In genomic region chr1:209850342-209850979, GRCh38 we compare ENCODE assay signal across 9 cellular contexts. TPM values are rescaled to one million over a fixed set of nuclear protein-coding genes. Genes with fewer than 3 reads are reported as not detected.
DNase-seq lines count a peak whose midpoint lies in the region; ATAC-seq, FAIRE-seq and TF ChIP-seq lines count a peak whose summit lies in the region.
"Had no signal": no experiment of that assay in that cellular context is flagged by ENCODE, and none has a peak within 500 bp of the region (broad histone marks: within the 10 kb centered on the region; RNA-seq: fewer than 3 reads in every experiment).

No MANE protein-coding gene starts in this region.

- H3K79me2 ChIP-seq in Karpas-422 (ENCODE audit: low read length), result peaks cover 27% of the 10 kb centered on the region

- peak in 1 of 10 experiments; percentile 17 for DNase-seq in CD4-positive, alpha-beta T cell
- DNase-seq in Karpas-422 (peak; percentile 75), SJSA1 (ENCODE audit: low read depth in 1 of 2, low spot score in 2 of 2) (peak; percentile 41 to 76), caudate nucleus (lab: John Stamatoyannopoulos, UW) (peak in 48 of 61 donors; percentile 11 to 79 (median 49)), mesothelial cell of epicardium (ENCODE audit: low spot score in 2 of 2, unreplicated experiment in 2 of 2) (peak in 1 of 2 experiments; percentile 49), RCC 7860 (ENCODE audit: low spot score) (no peak)

- H3K27me3 ChIP-seq in CD4-positive, alpha-beta T cell (ENCODE audit: control insufficient read depth, insufficient read depth, low read length), result no peaks in the 10 kb centered on the region
- H3K27me3 ChIP-seq in Karpas-422 (ENCODE audit: low read length) (no peaks in the 10 kb centered on the region), SJSA1 (replicated peaks) (no peaks in the 10 kb centered on the region)

- no peak overlapping the region for H3K4me2 ChIP-seq in Karpas-422 (ENCODE audit: low read depth, low read length, poor library complexity, severe bottlenecking)

- no peak overlapping the region for H3K4me3 ChIP-seq in Karpas-422 (ENCODE audit: low read length)
- H3K4me3 ChIP-seq in SJSA1, result no peak overlapping the region
- H3K4me3 ChIP-seq: skin epidermis had no signal

- H2AFZ ChIP-seq in Karpas-422 (ENCODE audit: low read length), result no peak overlapping the region

- no peaks in the 10 kb centered on the region for H3K9me3 ChIP-seq in CD4-positive, alpha-beta T cell (ENCODE audit: control insufficient read depth, low read length)
- no peaks in the 10 kb centered on the region for H3K9me3 ChIP-seq in Karpas-422 (ENCODE audit: low read length)
- no peaks in the 10 kb centered on the region for H3K9me3 ChIP-seq in SJSA1 (replicated peaks)

- H3K27me3 Mint-ChIP-seq in CD4-positive, alpha-beta T cell, result no peaks in the 10 kb centered on the region
- H3K27me3 Mint-ChIP-seq in mesothelial cell of epicardium (ENCODE audit: low read depth), result no peaks in the 10 kb centered on the region

- CTCF ChIA-PET in CD4-positive, alpha-beta T cell (lab: Charles Lee), result interaction anchor here (1.3 to 1.6 kb wide), 2 partner anchors 10 to 23 kb away, joined by 4 read pairs; partner anchors contain the start of gene UTP25

- peaks cover 56% of the 10 kb centered on the region; the same call in 1 of the 2 replicates for H3K36me3 ChIP-seq in Karpas-422 (ENCODE audit: insufficient read depth, low read length)
- H3K36me3 ChIP-seq in SJSA1, result peaks cover 64% of the 10 kb centered on the region

- peaks cover 26% of the 10 kb centered on the region for H3K4me1 Mint-ChIP-seq in CD4-positive, alpha-beta T cell (ENCODE audit: low read depth)
- H3K4me1 Mint-ChIP-seq in mesothelial cell of epicardium, result no peaks in the 10 kb centered on the region

- ATAC-seq in CD4-positive, alpha-beta T cell (ENCODE audit: poor library complexity), result no peak
- ATAC-seq in GM19395 (IDR thresholded peaks at IDR 0.05; ENCODE audit: unreplicated experiment), result peak; percentile 68
- no peak for ATAC-seq in HG02970 (IDR thresholded peaks at IDR 0.05; ENCODE audit: low FRiP score, unreplicated experiment)

- FAIRE-seq in RCC 7860 (lab: Jason Lieb, UNC), result no peak

- H3K9ac ChIP-seq in Karpas-422 (ENCODE audit: low read length), result no peak overlapping the region

- peak overlapping the region; percentile 4 for H3K27ac Mint-ChIP-seq in CD4-positive, alpha-beta T cell
- H3K27ac Mint-ChIP-seq in mesothelial cell of epicardium, result no peak overlapping the region

- TF ChIP-seq CTCF in CD4-positive, alpha-beta T cell (IDR thresholded peaks at IDR 0.05), result no peak
- peak; percentile 42 for TF ChIP-seq CTCF in mesothelial cell of epicardium (IDR thresholded peaks at IDR 0.05; ENCODE audit: unreplicated experiment)

- POLR2A ChIA-PET in CD4-positive, alpha-beta T cell (lab: Charles Lee), result no interaction called here

- H3K36me3 Mint-ChIP-seq in CD4-positive, alpha-beta T cell (ENCODE audit: low read depth), result peaks cover 95% of the 10 kb centered on the region
- peaks cover 19% of the 10 kb centered on the region for H3K36me3 Mint-ChIP-seq in mesothelial cell of epicardium

- H4K20me1 ChIP-seq in Karpas-422 (ENCODE audit: insufficient read depth, low read depth, low read length), result no peaks in the 10 kb centered on the region

- peaks cover 4% of the 10 kb centered on the region for H3K4me1 ChIP-seq in Karpas-422 (ENCODE audit: low read length)
- H3K4me1 ChIP-seq in SJSA1 (replicated peaks), result peaks cover 12% of the 10 kb centered on the region

- no peaks in the 10 kb centered on the region for H3K9me2 ChIP-seq in Karpas-422 (replicated peaks; ENCODE audit: insufficient read depth, low read length)

- H3K4me3 Mint-ChIP-seq in CD4-positive, alpha-beta T cell, result no peak overlapping the region
- no peak overlapping the region for H3K4me3 Mint-ChIP-seq in mesothelial cell of epicardium

- H3K27ac ChIP-seq in CD4-positive, alpha-beta T cell (ENCODE audit: low read depth, low read length), result no peak overlapping the region
- H3K27ac ChIP-seq in Karpas-422 (ENCODE audit: low read length), result no peak overlapping the region
- H3K27ac ChIP-seq in SJSA1, result peak overlapping the region; percentile 59
- no peak overlapping the region for H3K27ac ChIP-seq in caudate nucleus (ENCODE audit: low read depth, low read length)

- H3K9me3 Mint-ChIP-seq in CD4-positive, alpha-beta T cell, result no peaks in the 10 kb centered on the region
- no peaks in the 10 kb centered on the region for H3K9me3 Mint-ChIP-seq in mesothelial cell of epicardium

- intact Hi-C loops in CD4-positive, alpha-beta T cell (cut with DNase I, micrococcal nuclease), result no loop called here

RNA-seq across cellular contexts. Expression of gene UTP25, which starts 22.7 kb away (rescaled TPM):
- 1 to 10 TPM; 6.0 to 6.4 TPM for total RNA-seq in CD4-positive, alpha-beta T cell
- total RNA-seq in Karpas-422 (2014; rRNA removed; shearing (Covaris generic); ENCODE audit: low replicate concordance), result 7.6 and 11.7 TPM in 2 replicates
- total RNA-seq in SJSA1 (2014; rRNA removed; shearing (Covaris generic)), result 3.7 and 6.9 TPM in 2 replicates
- total RNA-seq in mesothelial cell of epicardium, result 8.8 to 9.7 TPM (median 9.0 TPM) in 3 replicates

RNA-seq across cellular contexts. Expression of gene IRF6, which starts 44.5 kb away (rescaled TPM):
- total RNA-seq in CD4-positive, alpha-beta T cell, result 1 to 10 TPM in 1 of 2 experiments, under 1 TPM in 1; 0.74 to 1.7 TPM
- 0.36 TPM in 1 of 2 replicates, not detected in the other for total RNA-seq in Karpas-422 (2014; rRNA removed; shearing (Covaris generic); ENCODE audit: low replicate concordance)
- not detected in 2 replicates for total RNA-seq in SJSA1 (2014; rRNA removed; shearing (Covaris generic))
- 38.1 to 43.1 TPM (median 39.9 TPM) in 3 replicates for total RNA-seq in mesothelial cell of epicardium

Comparison
In these comparisons a context has a peak if more than half of its experiments do, and no peak if none do; other contexts are left out.
1. RNA of gene IRF6, which starts 44.5 kb away (total RNA-seq): 38.1 to 43.1 TPM in mesothelial cell of epicardium; 0.74 to 1.7 TPM in CD4-positive, alpha-beta T cell, 0.36 TPM in Karpas-422 and not detected in SJSA1; every median in the first group is over 10 times any median in the second.